Comparison of ENCODE assay signal across 1 cellular context in the genomic region with DNA sequence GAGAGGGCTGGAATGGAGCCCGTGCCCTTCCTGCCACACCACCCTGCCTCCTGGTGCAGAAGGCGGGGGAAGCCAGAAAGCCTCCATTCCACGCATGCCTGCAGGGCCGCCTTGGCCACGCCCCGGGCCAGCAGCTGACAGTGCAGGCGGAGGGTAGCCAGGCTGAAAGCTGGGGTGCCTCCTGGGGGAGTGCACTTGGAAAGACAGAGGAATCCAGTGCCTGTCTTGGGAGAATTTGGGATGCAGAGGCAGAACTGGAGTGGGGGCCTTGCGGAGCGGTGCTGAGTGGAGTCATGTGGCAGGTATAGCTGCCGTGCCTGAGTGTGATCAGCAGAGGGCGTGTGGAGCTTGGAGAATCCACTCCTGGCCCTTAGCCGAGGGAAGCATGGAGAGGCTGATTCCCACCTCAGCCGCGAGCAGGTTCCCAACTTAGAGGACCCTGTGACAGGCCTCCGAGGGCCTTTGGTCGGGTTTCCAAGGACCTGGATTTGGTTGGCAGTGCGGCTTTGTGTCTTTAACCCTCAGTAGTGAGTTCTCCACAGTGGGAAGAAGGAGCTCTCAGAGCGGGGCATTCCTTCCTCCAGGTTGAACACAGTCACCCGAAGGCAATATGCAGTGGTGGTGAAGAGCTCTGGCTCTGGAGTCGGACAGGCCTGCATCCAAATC.
TF ChIP-seq lines count a peak whose summit lies in the region.

No MANE protein-coding gene starts in this region.

TF ChIP-seq in HepG2, 621 proteins besides CTCF, POLR2A, EP300 and RAD21 (continued from another document and continues in another):
- TF ChIP-seq, protein P1, sequence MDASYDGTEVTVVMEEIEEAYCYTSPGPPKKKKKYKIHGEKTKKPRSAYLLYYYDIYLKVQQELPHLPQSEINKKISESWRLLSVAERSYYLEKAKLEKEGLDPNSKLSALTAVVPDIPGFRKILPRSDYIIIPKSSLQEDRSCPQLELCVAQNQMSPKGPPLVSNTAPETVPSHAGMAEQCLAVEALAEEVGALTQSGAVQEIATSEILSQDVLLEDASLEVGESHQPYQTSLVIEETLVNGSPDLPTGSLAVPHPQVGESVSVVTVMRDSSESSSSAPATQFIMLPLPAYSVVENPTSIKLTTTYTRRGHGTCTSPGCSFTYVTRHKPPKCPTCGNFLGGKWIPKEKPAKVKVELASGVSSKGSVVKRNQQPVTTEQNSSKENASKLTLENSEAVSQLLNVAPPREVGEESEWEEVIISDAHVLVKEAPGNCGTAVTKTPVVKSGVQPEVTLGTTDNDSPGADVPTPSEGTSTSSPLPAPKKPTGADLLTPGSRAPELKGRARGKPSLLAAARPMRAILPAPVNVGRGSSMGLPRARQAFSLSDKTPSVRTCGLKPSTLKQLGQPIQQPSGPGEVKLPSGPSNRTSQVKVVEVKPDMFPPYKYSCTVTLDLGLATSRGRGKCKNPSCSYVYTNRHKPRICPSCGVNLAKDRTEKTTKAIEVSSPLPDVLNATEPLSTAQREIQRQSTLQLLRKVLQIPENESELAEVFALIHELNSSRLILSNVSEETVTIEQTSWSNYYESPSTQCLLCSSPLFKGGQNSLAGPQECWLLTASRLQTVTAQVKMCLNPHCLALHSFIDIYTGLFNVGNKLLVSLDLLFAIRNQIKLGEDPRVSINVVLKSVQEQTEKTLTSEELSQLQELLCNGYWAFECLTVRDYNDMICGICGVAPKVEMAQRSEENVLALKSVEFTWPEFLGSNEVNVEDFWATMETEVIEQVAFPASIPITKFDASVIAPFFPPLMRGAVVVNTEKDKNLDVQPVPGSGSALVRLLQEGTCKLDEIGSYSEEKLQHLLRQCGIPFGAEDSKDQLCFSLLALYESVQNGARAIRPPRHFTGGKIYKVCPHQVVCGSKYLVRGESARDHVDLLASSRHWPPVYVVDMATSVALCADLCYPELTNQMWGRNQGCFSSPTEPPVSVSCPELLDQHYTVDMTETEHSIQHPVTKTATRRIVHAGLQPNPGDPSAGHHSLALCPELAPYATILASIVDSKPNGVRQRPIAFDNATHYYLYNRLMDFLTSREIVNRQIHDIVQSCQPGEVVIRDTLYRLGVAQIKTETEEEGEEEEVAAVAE (CRISPR knock-in tag; IDR thresholded peaks at IDR 0.05; ENCODE audit: borderline replicate concordance): no peak
- TF ChIP-seq, protein P2, sequence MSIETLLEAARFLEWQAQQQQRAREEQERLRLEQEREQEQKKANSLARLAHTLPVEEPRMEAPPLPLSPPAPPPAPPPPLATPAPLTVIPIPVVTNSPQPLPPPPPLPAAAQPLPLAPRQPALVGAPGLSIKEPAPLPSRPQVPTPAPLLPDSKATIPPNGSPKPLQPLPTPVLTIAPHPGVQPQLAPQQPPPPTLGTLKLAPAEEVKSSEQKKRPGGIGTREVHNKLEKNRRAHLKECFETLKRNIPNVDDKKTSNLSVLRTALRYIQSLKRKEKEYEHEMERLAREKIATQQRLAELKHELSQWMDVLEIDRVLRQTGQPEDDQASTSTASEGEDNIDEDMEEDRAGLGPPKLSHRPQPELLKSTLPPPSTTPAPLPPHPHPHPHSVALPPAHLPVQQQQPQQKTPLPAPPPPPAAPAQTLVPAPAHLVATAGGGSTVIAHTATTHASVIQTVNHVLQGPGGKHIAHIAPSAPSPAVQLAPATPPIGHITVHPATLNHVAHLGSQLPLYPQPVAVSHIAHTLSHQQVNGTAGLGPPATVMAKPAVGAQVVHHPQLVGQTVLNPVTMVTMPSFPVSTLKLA (IDR thresholded peaks at IDR 0.05): no peak
- no peak for TF ChIP-seq ZNF776 (CRISPR knock-in tag; IDR thresholded peaks at IDR 0.05)
- peak; percentile 44; the same call in 1 of the 2 replicates for TF ChIP-seq MED1 (CRISPR knock-in tag; IDR thresholded peaks at IDR 0.05)
- no peak for TF ChIP-seq NR2F2 (IDR thresholded peaks at IDR 0.05; ENCODE audit: borderline replicate concordance, low read depth)
- TF ChIP-seq, protein P3, sequence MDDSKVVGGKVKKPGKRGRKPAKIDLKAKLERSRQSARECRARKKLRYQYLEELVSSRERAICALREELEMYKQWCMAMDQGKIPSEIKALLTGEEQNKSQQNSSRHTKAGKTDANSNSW (CRISPR knock-in tag; IDR thresholded peaks at IDR 0.05; ENCODE audit: borderline replicate concordance): no peak
- TF ChIP-seq DMAP1 (CRISPR knock-in tag; IDR thresholded peaks at IDR 0.05): no peak
- TF ChIP-seq GABPB1 (CRISPR knock-in tag; IDR thresholded peaks at IDR 0.05): peak; percentile 29; the same call in 1 of the 2 replicates
- no peak for TF ChIP-seq ZNF766 (CRISPR knock-in tag; IDR thresholded peaks at IDR 0.05; ENCODE audit: borderline replicate concordance)
- TF ChIP-seq SETDB1 (CRISPR knock-in tag; IDR thresholded peaks at IDR 0.05; ENCODE audit: borderline replicate concordance): no peak
- no peak for TF ChIP-seq ZNF780A (CRISPR knock-in tag; IDR thresholded peaks at IDR 0.05)
- TF ChIP-seq, protein P4, sequence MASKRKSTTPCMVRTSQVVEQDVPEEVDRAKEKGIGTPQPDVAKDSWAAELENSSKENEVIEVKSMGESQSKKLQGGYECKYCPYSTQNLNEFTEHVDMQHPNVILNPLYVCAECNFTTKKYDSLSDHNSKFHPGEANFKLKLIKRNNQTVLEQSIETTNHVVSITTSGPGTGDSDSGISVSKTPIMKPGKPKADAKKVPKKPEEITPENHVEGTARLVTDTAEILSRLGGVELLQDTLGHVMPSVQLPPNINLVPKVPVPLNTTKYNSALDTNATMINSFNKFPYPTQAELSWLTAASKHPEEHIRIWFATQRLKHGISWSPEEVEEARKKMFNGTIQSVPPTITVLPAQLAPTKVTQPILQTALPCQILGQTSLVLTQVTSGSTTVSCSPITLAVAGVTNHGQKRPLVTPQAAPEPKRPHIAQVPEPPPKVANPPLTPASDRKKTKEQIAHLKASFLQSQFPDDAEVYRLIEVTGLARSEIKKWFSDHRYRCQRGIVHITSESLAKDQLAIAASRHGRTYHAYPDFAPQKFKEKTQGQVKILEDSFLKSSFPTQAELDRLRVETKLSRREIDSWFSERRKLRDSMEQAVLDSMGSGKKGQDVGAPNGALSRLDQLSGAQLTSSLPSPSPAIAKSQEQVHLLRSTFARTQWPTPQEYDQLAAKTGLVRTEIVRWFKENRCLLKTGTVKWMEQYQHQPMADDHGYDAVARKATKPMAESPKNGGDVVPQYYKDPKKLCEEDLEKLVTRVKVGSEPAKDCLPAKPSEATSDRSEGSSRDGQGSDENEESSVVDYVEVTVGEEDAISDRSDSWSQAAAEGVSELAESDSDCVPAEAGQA (IDR thresholded peaks at IDR 0.05; ENCODE audit: low read depth): no peak
- TF ChIP-seq, protein P4 (CRISPR knock-in tag; IDR thresholded peaks at IDR 0.05; ENCODE audit: borderline replicate concordance): no peak
- no peak for TF ChIP-seq SNRNP70 (IDR thresholded peaks at IDR 0.05; ENCODE audit: low read depth, low read length)
- TF ChIP-seq ZNF652 (CRISPR knock-in tag; IDR thresholded peaks at IDR 0.05; ENCODE audit: borderline replicate concordance, low read depth): no peak
- TF ChIP-seq ZBTB7B (CRISPR knock-in tag; IDR thresholded peaks at IDR 0.05): 0 out of 2 replicates have a peak, but pooled peaks have one; percentile 40
- TF ChIP-seq NFE2 (CRISPR knock-in tag; IDR thresholded peaks at IDR 0.05): no peak
- no peak for TF ChIP-seq HNRNPL (IDR thresholded peaks at IDR 0.05; ENCODE audit: low read depth, low read length)
- TF ChIP-seq KMT2A (CRISPR knock-in tag; IDR thresholded peaks at IDR 0.05): no peak
- TF ChIP-seq STAT5B (CRISPR knock-in tag; IDR thresholded peaks at IDR 0.05): no peak; the same call in 1 of the 2 replicates
- no peak for TF ChIP-seq ZNF891 (CRISPR knock-in tag; IDR thresholded peaks at IDR 0.05)
- no peak for TF ChIP-seq ZNF256 (CRISPR knock-in tag; conservative IDR thresholded peaks at IDR 0.05)
- no peak for TF ChIP-seq TAF1 (CRISPR knock-in tag; IDR thresholded peaks at IDR 0.05)
- TF ChIP-seq, protein P5, sequence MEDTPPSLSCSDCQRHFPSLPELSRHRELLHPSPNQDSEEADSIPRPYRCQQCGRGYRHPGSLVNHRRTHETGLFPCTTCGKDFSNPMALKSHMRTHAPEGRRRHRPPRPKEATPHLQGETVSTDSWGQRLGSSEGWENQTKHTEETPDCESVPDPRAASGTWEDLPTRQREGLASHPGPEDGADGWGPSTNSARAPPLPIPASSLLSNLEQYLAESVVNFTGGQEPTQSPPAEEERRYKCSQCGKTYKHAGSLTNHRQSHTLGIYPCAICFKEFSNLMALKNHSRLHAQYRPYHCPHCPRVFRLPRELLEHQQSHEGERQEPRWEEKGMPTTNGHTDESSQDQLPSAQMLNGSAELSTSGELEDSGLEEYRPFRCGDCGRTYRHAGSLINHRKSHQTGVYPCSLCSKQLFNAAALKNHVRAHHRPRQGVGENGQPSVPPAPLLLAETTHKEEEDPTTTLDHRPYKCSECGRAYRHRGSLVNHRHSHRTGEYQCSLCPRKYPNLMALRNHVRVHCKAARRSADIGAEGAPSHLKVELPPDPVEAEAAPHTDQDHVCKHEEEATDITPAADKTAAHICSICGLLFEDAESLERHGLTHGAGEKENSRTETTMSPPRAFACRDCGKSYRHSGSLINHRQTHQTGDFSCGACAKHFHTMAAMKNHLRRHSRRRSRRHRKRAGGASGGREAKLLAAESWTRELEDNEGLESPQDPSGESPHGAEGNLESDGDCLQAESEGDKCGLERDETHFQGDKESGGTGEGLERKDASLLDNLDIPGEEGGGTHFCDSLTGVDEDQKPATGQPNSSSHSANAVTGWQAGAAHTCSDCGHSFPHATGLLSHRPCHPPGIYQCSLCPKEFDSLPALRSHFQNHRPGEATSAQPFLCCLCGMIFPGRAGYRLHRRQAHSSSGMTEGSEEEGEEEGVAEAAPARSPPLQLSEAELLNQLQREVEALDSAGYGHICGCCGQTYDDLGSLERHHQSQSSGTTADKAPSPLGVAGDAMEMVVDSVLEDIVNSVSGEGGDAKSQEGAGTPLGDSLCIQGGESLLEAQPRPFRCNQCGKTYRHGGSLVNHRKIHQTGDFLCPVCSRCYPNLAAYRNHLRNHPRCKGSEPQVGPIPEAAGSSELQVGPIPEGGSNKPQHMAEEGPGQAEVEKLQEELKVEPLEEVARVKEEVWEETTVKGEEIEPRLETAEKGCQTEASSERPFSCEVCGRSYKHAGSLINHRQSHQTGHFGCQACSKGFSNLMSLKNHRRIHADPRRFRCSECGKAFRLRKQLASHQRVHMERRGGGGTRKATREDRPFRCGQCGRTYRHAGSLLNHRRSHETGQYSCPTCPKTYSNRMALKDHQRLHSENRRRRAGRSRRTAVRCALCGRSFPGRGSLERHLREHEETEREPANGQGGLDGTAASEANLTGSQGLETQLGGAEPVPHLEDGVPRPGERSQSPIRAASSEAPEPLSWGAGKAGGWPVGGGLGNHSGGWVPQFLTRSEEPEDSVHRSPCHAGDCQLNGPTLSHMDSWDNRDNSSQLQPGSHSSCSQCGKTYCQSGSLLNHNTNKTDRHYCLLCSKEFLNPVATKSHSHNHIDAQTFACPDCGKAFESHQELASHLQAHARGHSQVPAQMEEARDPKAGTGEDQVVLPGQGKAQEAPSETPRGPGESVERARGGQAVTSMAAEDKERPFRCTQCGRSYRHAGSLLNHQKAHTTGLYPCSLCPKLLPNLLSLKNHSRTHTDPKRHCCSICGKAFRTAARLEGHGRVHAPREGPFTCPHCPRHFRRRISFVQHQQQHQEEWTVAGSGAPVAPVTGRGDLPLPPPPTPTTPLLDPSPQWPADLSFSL (CRISPR knock-in tag; IDR thresholded peaks at IDR 0.05): no peak
- peak; percentile 17; the same call in 1 of the 2 replicates for TF ChIP-seq ZNF331 (CRISPR knock-in tag; IDR thresholded peaks at IDR 0.05)
- TF ChIP-seq, protein P6, sequence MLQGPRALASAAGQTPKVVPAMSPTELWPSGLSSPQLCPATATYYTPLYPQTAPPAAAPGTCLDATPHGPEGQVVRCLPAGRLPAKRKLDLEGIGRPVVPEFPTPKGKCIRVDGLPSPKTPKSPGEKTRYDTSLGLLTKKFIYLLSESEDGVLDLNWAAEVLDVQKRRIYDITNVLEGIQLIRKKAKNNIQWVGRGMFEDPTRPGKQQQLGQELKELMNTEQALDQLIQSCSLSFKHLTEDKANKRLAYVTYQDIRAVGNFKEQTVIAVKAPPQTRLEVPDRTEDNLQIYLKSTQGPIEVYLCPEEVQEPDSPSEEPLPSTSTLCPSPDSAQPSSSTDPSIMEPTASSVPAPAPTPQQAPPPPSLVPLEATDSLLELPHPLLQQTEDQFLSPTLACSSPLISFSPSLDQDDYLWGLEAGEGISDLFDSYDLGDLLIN (CRISPR knock-in tag; IDR thresholded peaks at IDR 0.05; ENCODE audit: borderline replicate concordance): no peak
- no peak for TF ChIP-seq HOXA5 (CRISPR knock-in tag; IDR thresholded peaks at IDR 0.05)
- TF ChIP-seq PHF5A (CRISPR knock-in tag; IDR thresholded peaks at IDR 0.05; ENCODE audit: low read depth, unreplicated experiment): peak; percentile 72
- TF ChIP-seq, protein P7, sequence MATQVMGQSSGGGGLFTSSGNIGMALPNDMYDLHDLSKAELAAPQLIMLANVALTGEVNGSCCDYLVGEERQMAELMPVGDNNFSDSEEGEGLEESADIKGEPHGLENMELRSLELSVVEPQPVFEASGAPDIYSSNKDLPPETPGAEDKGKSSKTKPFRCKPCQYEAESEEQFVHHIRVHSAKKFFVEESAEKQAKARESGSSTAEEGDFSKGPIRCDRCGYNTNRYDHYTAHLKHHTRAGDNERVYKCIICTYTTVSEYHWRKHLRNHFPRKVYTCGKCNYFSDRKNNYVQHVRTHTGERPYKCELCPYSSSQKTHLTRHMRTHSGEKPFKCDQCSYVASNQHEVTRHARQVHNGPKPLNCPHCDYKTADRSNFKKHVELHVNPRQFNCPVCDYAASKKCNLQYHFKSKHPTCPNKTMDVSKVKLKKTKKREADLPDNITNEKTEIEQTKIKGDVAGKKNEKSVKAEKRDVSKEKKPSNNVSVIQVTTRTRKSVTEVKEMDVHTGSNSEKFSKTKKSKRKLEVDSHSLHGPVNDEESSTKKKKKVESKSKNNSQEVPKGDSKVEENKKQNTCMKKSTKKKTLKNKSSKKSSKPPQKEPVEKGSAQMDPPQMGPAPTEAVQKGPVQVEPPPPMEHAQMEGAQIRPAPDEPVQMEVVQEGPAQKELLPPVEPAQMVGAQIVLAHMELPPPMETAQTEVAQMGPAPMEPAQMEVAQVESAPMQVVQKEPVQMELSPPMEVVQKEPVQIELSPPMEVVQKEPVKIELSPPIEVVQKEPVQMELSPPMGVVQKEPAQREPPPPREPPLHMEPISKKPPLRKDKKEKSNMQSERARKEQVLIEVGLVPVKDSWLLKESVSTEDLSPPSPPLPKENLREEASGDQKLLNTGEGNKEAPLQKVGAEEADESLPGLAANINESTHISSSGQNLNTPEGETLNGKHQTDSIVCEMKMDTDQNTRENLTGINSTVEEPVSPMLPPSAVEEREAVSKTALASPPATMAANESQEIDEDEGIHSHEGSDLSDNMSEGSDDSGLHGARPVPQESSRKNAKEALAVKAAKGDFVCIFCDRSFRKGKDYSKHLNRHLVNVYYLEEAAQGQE (IDR thresholded peaks at IDR 0.05; ENCODE audit: borderline replicate concordance in 1 of 2, low read depth in 1 of 2, low read length in 2 of 2): no peak
